1 cellular context compared by ENCODE assay signal in genomic region chr11:4093519-4094347, GRCh38.
TF ChIP-seq lines count a peak whose summit lies in the region.

No MANE protein-coding gene starts in this region.

TF ChIP-seq in IMR-90, 13 proteins besides CTCF, POLR2A, EP300 and RAD21 (continued from another document):
- TF ChIP-seq NFE2L2 (IDR thresholded peaks at IDR 0.05; ENCODE audit: low read depth, low read length) (no peak), BHLHE40 (IDR thresholded peaks at IDR 0.05; ENCODE audit: low read depth, low read length) (no peak), MXI1 (IDR thresholded peaks at IDR 0.05; ENCODE audit: borderline replicate concordance, low read depth, low read length) (no peak), SMC3 (IDR thresholded peaks at IDR 0.05; ENCODE audit: low read depth, low read length) (no peak), FOS (IDR thresholded peaks at IDR 0.05; ENCODE audit: low read depth, low read length) (no peak), RCOR1 (IDR thresholded peaks at IDR 0.05; ENCODE audit: insufficient replicate concordance, low read length) (no peak), MAFK (IDR thresholded peaks at IDR 0.05; ENCODE audit: low read depth, low read length) (no peak), RFX5 (IDR thresholded peaks at IDR 0.05; ENCODE audit: low read depth, low read length) (no peak), CEBPB (IDR thresholded peaks at IDR 0.05; ENCODE audit: low read depth, low read length) (no peak), MAZ (IDR thresholded peaks at IDR 0.05; ENCODE audit: borderline replicate concordance, low read depth, low read length) (no peak)
